In genomic region chr7:151729521-151729921, GRCh38 we compare ENCODE assay signal across 24 cellular contexts.
"Had no signal": no experiment of that assay in that cellular context is flagged by ENCODE, and none has a peak within 500 bp of the region (broad histone marks: within the 10 kb centered on the region; RNA-seq: fewer than 3 reads in every experiment).

No MANE protein-coding gene starts in this region.

- ATAC-seq: activated CD8-positive, alpha-beta T cell treated with anti-CD3 and anti-CD28 coated beads, Interleukin-2, amount 10 ng/mL, durations not matched to agents 7 days and 5 days; WTC11 had no signal

- H3K4me3 ChIP-seq: Peyer's patch had no signal

- H3K27ac ChIP-seq: brain microvascular endothelial cell, Peyer's patch, RWPE1 had no signal

- H3K27me3 ChIP-seq: brain microvascular endothelial cell, Peyer's patch had no signal

- H3K36me3 Mint-ChIP-seq: activated naive CD8-positive, alpha-beta T cell; WTC11 had no signal

- H3K27ac Mint-ChIP-seq: activated CD8-positive, alpha-beta T cell treated with anti-CD3 and anti-CD28 coated beads, Interleukin-2, amount 10 ng/mL, durations not matched to agents 7 days and 5 days; activated naive CD4-positive, alpha-beta T cell treated with anti-CD3 and anti-CD28 coated beads for 36 hours; activated naive CD8-positive, alpha-beta T cell; IgD-negative memory B cell; T-helper 1 cell treated with Interleukin-12 subunit alpha and Interleukin-12 subunit beta and Interleukin-4 antibody, amounts not matched to agents 30 μg/mL and 1 μg/mL, for 36 hours; WTC11 had no signal

- H3K36me3 ChIP-seq: brain microvascular endothelial cell, Peyer's patch had no signal

- DNase-seq: activated CD4-positive, alpha-beta T cell treated with anti-CD3 and anti-CD28 coated beads for 48 hours; activated CD4-positive, alpha-beta T cell treated with anti-CD3 and anti-CD28 coated beads, Interleukin-2, amount 50 U/mL, for 4 hours; activated CD4-positive, CD25-positive, alpha-beta regulatory T cell treated with anti-CD3 and anti-CD28 coated beads, Interleukin-2, amount 50 U/mL, for 72 hours; activated CD8-positive, alpha-beta memory T cell treated with anti-CD3 and anti-CD28 coated beads, Interleukin-2, amount 50 U/mL, for 48 hours; activated CD8-positive, alpha-beta T cell treated with anti-CD3 and anti-CD28 coated beads, Interleukin-2, amount 10 ng/mL, durations not matched to agents 7 days and 5 days; activated gamma-delta T cell; activated naive CD4-positive, alpha-beta T cell treated with anti-CD3 and anti-CD28 coated beads for 36 hours; activated T-cell treated with anti-CD3 and anti-CD28 coated beads, Interleukin-2, amount 50 U/mL, for 24 hours; amygdala; brain microvascular endothelial cell; caudate nucleus; KG1; NCI-H1092; NCI-H1417; NCI-H1930; NCI-H510A treated with DMSO at 0.1 percent for 48 hours; NK-92 treated with Interleukin-12 subunit alpha and Interleukin-12 subunit beta, amount 100 ng/mL, for 24 hours; SHP77 treated with DMSO at 0.1 percent for 48 hours had no signal

- H3K4me1 Mint-ChIP-seq: WTC11 had no signal

- H3K4me3 Mint-ChIP-seq: activated CD8-positive, alpha-beta T cell treated with anti-CD3 and anti-CD28 coated beads, Interleukin-2, amount 10 ng/mL, durations not matched to agents 7 days and 5 days; activated naive CD4-positive, alpha-beta T cell treated with anti-CD3 and anti-CD28 coated beads for 36 hours; activated naive CD8-positive, alpha-beta T cell; activated T-cell treated with anti-CD3 and anti-CD28 coated beads, Interleukin-2, amount 50 U/mL, for 24 hours; IgD-negative memory B cell; T-helper 1 cell treated with Interleukin-12 subunit alpha and Interleukin-12 subunit beta and Interleukin-4 antibody, amounts not matched to agents 30 μg/mL and 1 μg/mL, for 36 hours; WTC11 had no signal

- H3K9me3 ChIP-seq: Peyer's patch had no signal

- H3K9me3 Mint-ChIP-seq: activated naive CD4-positive, alpha-beta T cell treated with anti-CD3 and anti-CD28 coated beads for 36 hours; activated T-cell treated with anti-CD3 and anti-CD28 coated beads, Interleukin-2, amount 50 U/mL, for 24 hours; IgD-negative memory B cell; T-helper 1 cell treated with Interleukin-12 subunit alpha and Interleukin-12 subunit beta and Interleukin-4 antibody, amounts not matched to agents 30 μg/mL and 1 μg/mL, for 36 hours; WTC11 had no signal

- H3K27me3 Mint-ChIP-seq: activated naive CD8-positive, alpha-beta T cell; activated T-cell treated with anti-CD3 and anti-CD28 coated beads, Interleukin-2, amount 50 U/mL, for 24 hours; IgD-negative memory B cell had no signal
